ENCODE assay signal across 8 cellular contexts in genomic region chr12:23950775-23951391, GRCh38. TPM values are rescaled to one million over a fixed set of nuclear protein-coding genes. Genes with fewer than 3 reads are reported as not detected.
DNase-seq lines count a peak whose midpoint lies in the region; ATAC-seq, FAIRE-seq and TF ChIP-seq lines count a peak whose summit lies in the region.

No MANE protein-coding gene starts in this region.

- no peak for TF ChIP-seq POLR2A in GM12891 (IDR thresholded peaks at IDR 0.05; ENCODE audit: low read depth, low read length)

- H3K9me3 ChIP-seq in Caco-2 (no peaks in the 10 kb centered on the region), neural progenitor cell (ENCODE audit: low read depth) (no peaks in the 10 kb centered on the region)

- H3K4me1 ChIP-seq in Caco-2, result no peaks in the 10 kb centered on the region
- peaks cover 4% of the 10 kb centered on the region for H3K4me1 ChIP-seq in foreskin keratinocyte
- H3K4me1 ChIP-seq in neural progenitor cell, result peaks cover 35% of the 10 kb centered on the region

- intact Hi-C loops in Caco-2 (cut with micrococcal nuclease; ENCODE audit: unreplicated experiment), result no loop called here
- intact Hi-C loops in activated T-helper 1 cell treated with anti-CD3 and anti-CD28 coated beads, Interleukin-12 subunit alpha, Interleukin-12 subunit beta, Interleukin-2, Interleukin-4 antibody, amounts not matched to agents 30 ng/mL and 10 ng/mL and 1 ng/mL, durations not matched to agents 14 hours and 24 hours and 36 hours (cut with micrococcal nuclease), result loop anchor here (5.0 kb wide), 2 partner anchors 646 to 886 kb away; no protein-coding TSS in a partner anchor

- H3K9me3 Mint-ChIP-seq in Caco-2 (ENCODE audit: unreplicated experiment) (no peaks in the 10 kb centered on the region), neural progenitor cell (peaks cover 6% of the 10 kb centered on the region)
- no peaks in the 10 kb centered on the region for H3K9me3 Mint-ChIP-seq in activated T-helper 1 cell treated with anti-CD3 and anti-CD28 coated beads, Interleukin-12 subunit alpha, Interleukin-12 subunit beta, Interleukin-2, Interleukin-4 antibody, amounts not matched to agents 30 ng/mL and 10 ng/mL and 1 ng/mL, durations not matched to agents 14 hours and 24 hours and 36 hours

- H2AFZ ChIP-seq in neural progenitor cell (replicated peaks), result peak overlapping the region; percentile 43

- H3F3A ChIP-seq in neural progenitor cell (ENCODE audit: low read depth), result peaks cover 44% of the 10 kb centered on the region

- CTCF ChIA-PET in Caco-2 (lab: Charles Lee), result no interaction called here

- no peaks in the 10 kb centered on the region for H3K36me3 ChIP-seq in Caco-2 (ENCODE audit: control insufficient read depth, insufficient read depth, low read length)
- H3K36me3 ChIP-seq in neural progenitor cell, result no peaks in the 10 kb centered on the region

- TF ChIP-seq CTCF in Caco-2 (IDR thresholded peaks at IDR 0.05; ENCODE audit: insufficient read depth in 1 of 2, low read depth in 1 of 2, low read length in 1 of 2, severe bottlenecking in 1 of 2, unreplicated experiment in 1 of 2) (no peak), foreskin keratinocyte (conservative IDR thresholded peaks at IDR 0.05) (no peak), neural progenitor cell (IDR thresholded peaks at IDR 0.05) (no peak)

- no peaks in the 10 kb centered on the region for H3K27me3 ChIP-seq in Caco-2 (replicated peaks; ENCODE audit: control insufficient read depth, insufficient read depth, low read length)
- peaks cover 3% of the 10 kb centered on the region for H3K27me3 ChIP-seq in foreskin keratinocyte
- no peaks in the 10 kb centered on the region for H3K27me3 ChIP-seq in neural progenitor cell

- DNase-seq in Caco-2 (peak; percentile 43 to 45), NCI-H82 treated with DMSO at 0.1 percent for 48 hours (lab: John Stamatoyannopoulos, UW; ENCODE audit: unreplicated experiment) (peak; percentile 20), foreskin keratinocyte (peak in 1 of 2 donors; percentile 5), neural progenitor cell (ENCODE audit: low spot score) (peak; percentile 77), GM12891 (ENCODE audit: insufficient read length, low spot score) (no peak), DMS114 treated with DMSO at 0.1 percent for 48 hours (lab: John Stamatoyannopoulos, UW; ENCODE audit: unreplicated experiment) (no peak)
- DNase-seq in activated T-helper 1 cell treated with anti-CD3 and anti-CD28 coated beads, Interleukin-12 subunit alpha, Interleukin-12 subunit beta, Interleukin-2, Interleukin-4 antibody, amounts not matched to agents 30 ng/mL and 10 ng/mL and 1 ng/mL, durations not matched to agents 14 hours and 24 hours and 36 hours (ENCODE audit: low spot score), result no peak

- H3K36me3 Mint-ChIP-seq in Caco-2 (ENCODE audit: insufficient read depth, unreplicated experiment), result no peaks in the 10 kb centered on the region
- H3K36me3 Mint-ChIP-seq in neural progenitor cell, result no peaks in the 10 kb centered on the region
- no peaks in the 10 kb centered on the region for H3K36me3 Mint-ChIP-seq in activated T-helper 1 cell treated with anti-CD3 and anti-CD28 coated beads, Interleukin-12 subunit alpha, Interleukin-12 subunit beta, Interleukin-2, Interleukin-4 antibody, amounts not matched to agents 30 ng/mL and 10 ng/mL and 1 ng/mL, durations not matched to agents 14 hours and 24 hours and 36 hours (ENCODE audit: low read depth)

- ATAC-seq in foreskin keratinocyte (peak; percentile 68), HG02623 (IDR thresholded peaks at IDR 0.05; ENCODE audit: unreplicated experiment) (no peak)

- H3K4me3 Mint-ChIP-seq in Caco-2 (ENCODE audit: unreplicated experiment), result no peak overlapping the region
- no peak overlapping the region for H3K4me3 Mint-ChIP-seq in neural progenitor cell
- no peak overlapping the region for H3K4me3 Mint-ChIP-seq in activated T-helper 1 cell treated with anti-CD3 and anti-CD28 coated beads, Interleukin-12 subunit alpha, Interleukin-12 subunit beta, Interleukin-2, Interleukin-4 antibody, amounts not matched to agents 30 ng/mL and 10 ng/mL and 1 ng/mL, durations not matched to agents 14 hours and 24 hours and 36 hours

- H3K27me3 Mint-ChIP-seq in Caco-2 (ENCODE audit: insufficient read depth, unreplicated experiment) (no peaks in the 10 kb centered on the region), neural progenitor cell (ENCODE audit: insufficient read depth, low read depth) (no peaks in the 10 kb centered on the region)
- peaks cover 4% of the 10 kb centered on the region for H3K27me3 Mint-ChIP-seq in activated T-helper 1 cell treated with anti-CD3 and anti-CD28 coated beads, Interleukin-12 subunit alpha, Interleukin-12 subunit beta, Interleukin-2, Interleukin-4 antibody, amounts not matched to agents 30 ng/mL and 10 ng/mL and 1 ng/mL, durations not matched to agents 14 hours and 24 hours and 36 hours (ENCODE audit: insufficient read depth)

- peak overlapping the region; percentile 98 for H3K4me2 ChIP-seq in neural progenitor cell

- no peaks in the 10 kb centered on the region for H4K20me1 ChIP-seq in neural progenitor cell (ENCODE audit: low read depth)

- H3K4me1 Mint-ChIP-seq in Caco-2 (ENCODE audit: low read depth, unreplicated experiment) (no peaks in the 10 kb centered on the region), neural progenitor cell (peaks cover 23% of the 10 kb centered on the region)
- H3K4me1 Mint-ChIP-seq in activated T-helper 1 cell treated with anti-CD3 and anti-CD28 coated beads, Interleukin-12 subunit alpha, Interleukin-12 subunit beta, Interleukin-2, Interleukin-4 antibody, amounts not matched to agents 30 ng/mL and 10 ng/mL and 1 ng/mL, durations not matched to agents 14 hours and 24 hours and 36 hours (ENCODE audit: low read depth), result no peaks in the 10 kb centered on the region

- POLR2A ChIA-PET in Caco-2 (lab: Charles Lee), result no interaction called here

- peaks cover 41% of the 10 kb centered on the region for H3K79me2 ChIP-seq in neural progenitor cell (ENCODE audit: low read depth)

- H3K27ac Mint-ChIP-seq in Caco-2 (ENCODE audit: unreplicated experiment) (no peak overlapping the region), neural progenitor cell (no peak overlapping the region)
- no peak overlapping the region for H3K27ac Mint-ChIP-seq in activated T-helper 1 cell treated with anti-CD3 and anti-CD28 coated beads, Interleukin-12 subunit alpha, Interleukin-12 subunit beta, Interleukin-2, Interleukin-4 antibody, amounts not matched to agents 30 ng/mL and 10 ng/mL and 1 ng/mL, durations not matched to agents 14 hours and 24 hours and 36 hours

- H3K4me3 ChIP-seq in Caco-2 (ENCODE audit: low read depth, low read length), result peak overlapping the region; percentile 48
- peak overlapping the region; percentile 67 for H3K4me3 ChIP-seq in neural progenitor cell

- H3K9ac ChIP-seq in neural progenitor cell, result no peak overlapping the region

- BruUV-seq in Caco-2 (replicated peaks; lab: Mats Ljungman, UMichigan), result no TSS peak

- FAIRE-seq in GM12891 (lab: Jason Lieb, UNC), result no peak

- H3K27ac ChIP-seq in foreskin keratinocyte (no peak overlapping the region), neural progenitor cell (peak overlapping the region; percentile 17)

TF ChIP-seq in GM12891, 5 proteins besides CTCF, POLR2A, EP300 and RAD21:
- TF ChIP-seq POLR2AphosphoS5 (IDR thresholded peaks at IDR 0.05; ENCODE audit: low read depth, low read length) (no peak), SPI1 (IDR thresholded peaks at IDR 0.05; ENCODE audit: low read depth, low read length) (no peak), POU2F2 (IDR thresholded peaks at IDR 0.05; ENCODE audit: low read depth, low read length) (no peak), PAX5 (IDR thresholded peaks at IDR 0.05; ENCODE audit: insufficient read depth, low read length, severe bottlenecking) (no peak), TAF1 (IDR thresholded peaks at IDR 0.05; ENCODE audit: low read depth, low read length) (no peak)

RNA-seq across cellular contexts. Expression of gene SOX5, which starts 1.4 kb away (rescaled TPM):
- total RNA-seq in Caco-2 (2022) (15.4 and 16.8 TPM in 2 replicates), foreskin keratinocyte (0.42 and 0.65 TPM in 2 replicates), neural progenitor cell (ENCODE audit: low replicate concordance) (62.7 and 79.5 TPM in 2 replicates)
- polyA plus RNA-seq in foreskin keratinocyte, result 0.02 and 0.09 TPM in 2 replicates
- 0.01 TPM for polyA plus RNA-seq in GM12891 (2012; ENCODE audit: low read depth, missing spikeins)
- total RNA-seq in activated T-helper 1 cell treated with anti-CD3 and anti-CD28 coated beads, Interleukin-12 subunit alpha, Interleukin-12 subunit beta, Interleukin-2, Interleukin-4 antibody, amounts not matched to agents 30 ng/mL and 10 ng/mL and 1 ng/mL, durations not matched to agents 14 hours and 24 hours and 36 hours, result 1.3 and 3.1 TPM in 2 replicates

Comparison
In these comparisons a context has a peak if more than half of its experiments do, and no peak if none do; other contexts are left out.
1. DNase-seq: peak in Caco-2 (2 of 2), NCI-H82 treated with DMSO at 0.1 percent for 48 hours (single experiment) and neural progenitor cell (single experiment); none in GM12891 (single experiment), activated T-helper 1 cell treated with anti-CD3 and anti-CD28 coated beads, Interleukin-12 subunit alpha, Interleukin-12 subunit beta, Interleukin-2, Interleukin-4 antibody, amounts not matched to agents 30 ng/mL and 10 ng/mL and 1 ng/mL, durations not matched to agents 14 hours and 24 hours and 36 hours (single experiment) and DMS114 treated with DMSO at 0.1 percent for 48 hours (single experiment).